ENCODE assay signal across 8 cellular contexts in the genomic region with DNA sequence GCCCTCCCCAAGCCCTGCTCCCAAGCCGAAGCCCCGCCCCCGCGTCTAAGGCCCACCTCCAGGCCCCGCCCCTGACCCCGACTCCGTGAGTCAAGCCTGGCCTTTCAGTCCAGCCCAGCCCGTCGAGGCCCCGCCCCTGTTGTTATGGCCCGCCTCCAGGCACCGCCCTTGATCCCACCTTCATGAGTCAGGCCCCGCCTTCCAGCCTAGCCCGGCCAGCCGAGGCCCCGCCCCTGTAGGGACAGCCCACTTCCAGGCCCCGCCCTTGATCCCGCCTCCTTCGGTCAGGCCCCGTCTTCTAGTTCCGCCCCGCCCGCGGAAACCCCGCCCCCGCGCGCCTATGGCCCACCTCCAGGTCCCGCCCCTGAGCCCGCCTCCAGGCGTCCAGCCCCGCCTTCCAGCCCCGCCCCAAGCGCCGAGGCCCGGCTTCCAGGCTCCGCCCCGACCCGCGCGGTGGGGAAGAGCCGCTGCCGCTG. TPM values are rescaled to one million over a fixed set of nuclear protein-coding genes. Genes with fewer than 3 reads are reported as not detected.
DNase-seq lines count a peak whose midpoint lies in the region; ATAC-seq and TF ChIP-seq lines count a peak whose summit lies in the region.

No MANE protein-coding gene starts in this region.

- H3K27me3 Mint-ChIP-seq in activated naive CD4-positive, alpha-beta T cell treated with anti-CD3 and anti-CD28 coated beads, Interleukin-2, amount 50 U/mL, for 24 hours = no peaks in the 10 kb centered on the region

- peak overlapping the region; percentile 96 for H2AFZ ChIP-seq in SK-N-SH (ENCODE audit: low read depth)

- no peaks in the 10 kb centered on the region for H3K36me3 ChIP-seq in SK-N-SH (replicated peaks in 1 of 2; ENCODE audit: control insufficient read depth in 1 of 2, insufficient read depth in 2 of 2, low read length in 1 of 2)
- H3K36me3 ChIP-seq in suprapubic skin = no peaks in the 10 kb centered on the region

- H3K27ac ChIP-seq in SK-N-SH (ENCODE audit: low read depth in 2 of 2, low read length in 1 of 2) (peak overlapping the region in 1 of 2 experiments; percentile 43; a peak in 1 of 4 replicates), suprapubic skin (peak overlapping the region; percentile 94)

- DNase-seq in GM04504 (ENCODE audit: low read depth) (peak; percentile 97), NCI-H1092 (lab: John Stamatoyannopoulos, UW) (peak; percentile 99), SK-N-SH (peak; percentile 99), glomerular endothelial cell (ENCODE audit: extremely low read depth, low read depth, low spot score) (peak; percentile 76), occipital lobe (lab: John Stamatoyannopoulos, UW) (peak; percentile 100), suprapubic skin (ENCODE audit: low spot score in 2 of 2) (peak; percentile 100)

- CTCF ChIA-PET in SK-N-SH (lab: Yijun Ruan, JAX) = interaction anchor here (0.9 to 1.8 kb wide), 3 partner anchors 16 to 176 kb away, joined by 3 to 13 read pairs (median 5); no protein-coding TSS in a partner anchor

- no peaks in the 10 kb centered on the region for H3K9me3 Mint-ChIP-seq in activated naive CD4-positive, alpha-beta T cell treated with anti-CD3 and anti-CD28 coated beads, Interleukin-2, amount 50 U/mL, for 24 hours

- H3K9me3 ChIP-seq in SK-N-SH (no peaks in the 10 kb centered on the region), suprapubic skin (no peaks in the 10 kb centered on the region)

- H3K4me3 Mint-ChIP-seq in activated naive CD4-positive, alpha-beta T cell treated with anti-CD3 and anti-CD28 coated beads, Interleukin-2, amount 50 U/mL, for 24 hours = peak overlapping the region; percentile 82

- H3K27me3 ChIP-seq in SK-N-SH (ENCODE audit: insufficient read depth) = no peaks in the 10 kb centered on the region
- no peaks in the 10 kb centered on the region for H3K27me3 ChIP-seq in suprapubic skin

- TF ChIP-seq CTCF in SK-N-SH (IDR thresholded peaks at IDR 0.05) (no peak), suprapubic skin (IDR thresholded peaks at IDR 0.05) (no peak)

- no peak for TF ChIP-seq RAD21 in SK-N-SH (IDR thresholded peaks at IDR 0.05; ENCODE audit: low read length)

- POLR2A ChIA-PET in SK-N-SH (lab: Yijun Ruan, JAX) = interaction anchor here (0.9 kb wide), 1 partner anchor 163 kb away, joined by 5 read pairs; a partner anchor contains a TSS

- no peak for TF ChIP-seq POLR2A in suprapubic skin (IDR thresholded peaks at IDR 0.05)

- peaks cover 5% of the 10 kb centered on the region for H3F3A ChIP-seq in SK-N-SH (replicated peaks; ENCODE audit: insufficient read depth)

- peak overlapping the region; percentile 69 to 92 for H3K4me3 ChIP-seq in SK-N-SH (ENCODE audit: low read depth in 2 of 2, low read length in 1 of 2)
- peak overlapping the region; percentile 100 for H3K4me3 ChIP-seq in suprapubic skin

- H3K9me2 ChIP-seq in SK-N-SH = no peaks in the 10 kb centered on the region

- H3K4me2 ChIP-seq in SK-N-SH = peak overlapping the region; percentile 98; the same call in 1 of the 2 replicates

- peak overlapping the region; percentile 76; the same call in 1 of the 2 replicates for H3K9ac ChIP-seq in SK-N-SH

- peak; percentile 85 for ATAC-seq in HG02623 (IDR thresholded peaks at IDR 0.05; ENCODE audit: unreplicated experiment)

- no peaks in the 10 kb centered on the region for H4K20me1 ChIP-seq in SK-N-SH (ENCODE audit: insufficient read depth)

- H3K36me3 Mint-ChIP-seq in activated naive CD4-positive, alpha-beta T cell treated with anti-CD3 and anti-CD28 coated beads, Interleukin-2, amount 50 U/mL, for 24 hours = peaks cover 1% of the 10 kb centered on the region

- 0% methylated on average over 24 of the region's 43 CpGs for WGBS in SK-N-SH (ENCODE audit: low lambda C conversion rate)
- no CpG with 5 or more reads among the region's 43 CpGs for WGBS in suprapubic skin

- H3K79me2 ChIP-seq in SK-N-SH (ENCODE audit: insufficient read depth) = peaks cover 30% of the 10 kb centered on the region; the same call in 1 of the 2 replicates

- H3K27ac Mint-ChIP-seq in activated naive CD4-positive, alpha-beta T cell treated with anti-CD3 and anti-CD28 coated beads, Interleukin-2, amount 50 U/mL, for 24 hours = no peak overlapping the region

- TF ChIP-seq EP300 in SK-N-SH (IDR thresholded peaks at IDR 0.05; ENCODE audit: borderline replicate concordance in 1 of 2, low read depth in 1 of 2, low read length in 1 of 2) (no peak), suprapubic skin (IDR thresholded peaks at IDR 0.05) (no peak)

- peaks cover 0 to 6% of the 10 kb centered on the region in 2 experiments; a peak in 1 of 4 replicates for H3K4me1 ChIP-seq in SK-N-SH (ENCODE audit: control insufficient read depth in 1 of 2, insufficient read depth in 2 of 2, low read depth in 1 of 2, low read length in 1 of 2)
- H3K4me1 ChIP-seq in suprapubic skin = peaks cover 23% of the 10 kb centered on the region

- H3K4me1 Mint-ChIP-seq in activated naive CD4-positive, alpha-beta T cell treated with anti-CD3 and anti-CD28 coated beads, Interleukin-2, amount 50 U/mL, for 24 hours = peaks cover 33% of the 10 kb centered on the region

TF ChIP-seq in SK-N-SH, 30 proteins besides CTCF, POLR2A, EP300 and RAD21:
- TF ChIP-seq, protein P1, sequence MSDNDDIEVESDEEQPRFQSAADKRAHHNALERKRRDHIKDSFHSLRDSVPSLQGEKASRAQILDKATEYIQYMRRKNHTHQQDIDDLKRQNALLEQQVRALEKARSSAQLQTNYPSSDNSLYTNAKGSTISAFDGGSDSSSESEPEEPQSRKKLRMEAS (IDR thresholded peaks at IDR 0.05; ENCODE audit: low read depth) = no peak
- TF ChIP-seq GATA2 (CRISPR knock-in tag; IDR thresholded peaks at IDR 0.05) (no peak), ELF1 (IDR thresholded peaks at IDR 0.05) (no peak), YY1 (IDR thresholded peaks at IDR 0.05; ENCODE audit: low read depth) (no peak), FOXM1 (IDR thresholded peaks at IDR 0.05; ENCODE audit: low read depth) (no peak), RFX5 (IDR thresholded peaks at IDR 0.05; ENCODE audit: low read length) (no peak), TAF1 (IDR thresholded peaks at IDR 0.05; ENCODE audit: borderline replicate concordance, low read depth, low read length) (no peak), FOSL2 (IDR thresholded peaks at IDR 0.05; ENCODE audit: borderline replicate concordance, low read depth) (no peak), EZH2phosphoT487 (IDR thresholded peaks at IDR 0.05; ENCODE audit: borderline replicate concordance, low read depth) (no peak), MEF2A (IDR thresholded peaks at IDR 0.05; ENCODE audit: borderline replicate concordance, low read depth) (no peak)
- TF ChIP-seq, protein P2, sequence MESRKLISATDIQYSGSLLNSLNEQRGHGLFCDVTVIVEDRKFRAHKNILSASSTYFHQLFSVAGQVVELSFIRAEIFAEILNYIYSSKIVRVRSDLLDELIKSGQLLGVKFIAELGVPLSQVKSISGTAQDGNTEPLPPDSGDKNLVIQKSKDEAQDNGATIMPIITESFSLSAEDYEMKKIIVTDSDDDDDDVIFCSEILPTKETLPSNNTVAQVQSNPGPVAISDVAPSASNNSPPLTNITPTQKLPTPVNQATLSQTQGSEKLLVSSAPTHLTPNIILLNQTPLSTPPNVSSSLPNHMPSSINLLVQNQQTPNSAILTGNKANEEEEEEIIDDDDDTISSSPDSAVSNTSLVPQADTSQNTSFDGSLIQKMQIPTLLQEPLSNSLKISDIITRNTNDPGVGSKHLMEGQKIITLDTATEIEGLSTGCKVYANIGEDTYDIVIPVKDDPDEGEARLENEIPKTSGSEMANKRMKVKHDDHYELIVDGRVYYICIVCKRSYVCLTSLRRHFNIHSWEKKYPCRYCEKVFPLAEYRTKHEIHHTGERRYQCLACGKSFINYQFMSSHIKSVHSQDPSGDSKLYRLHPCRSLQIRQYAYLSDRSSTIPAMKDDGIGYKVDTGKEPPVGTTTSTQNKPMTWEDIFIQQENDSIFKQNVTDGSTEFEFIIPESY (IDR thresholded peaks at IDR 0.05; ENCODE audit: borderline replicate concordance, low read depth) = no peak
- TF ChIP-seq, protein P3, sequence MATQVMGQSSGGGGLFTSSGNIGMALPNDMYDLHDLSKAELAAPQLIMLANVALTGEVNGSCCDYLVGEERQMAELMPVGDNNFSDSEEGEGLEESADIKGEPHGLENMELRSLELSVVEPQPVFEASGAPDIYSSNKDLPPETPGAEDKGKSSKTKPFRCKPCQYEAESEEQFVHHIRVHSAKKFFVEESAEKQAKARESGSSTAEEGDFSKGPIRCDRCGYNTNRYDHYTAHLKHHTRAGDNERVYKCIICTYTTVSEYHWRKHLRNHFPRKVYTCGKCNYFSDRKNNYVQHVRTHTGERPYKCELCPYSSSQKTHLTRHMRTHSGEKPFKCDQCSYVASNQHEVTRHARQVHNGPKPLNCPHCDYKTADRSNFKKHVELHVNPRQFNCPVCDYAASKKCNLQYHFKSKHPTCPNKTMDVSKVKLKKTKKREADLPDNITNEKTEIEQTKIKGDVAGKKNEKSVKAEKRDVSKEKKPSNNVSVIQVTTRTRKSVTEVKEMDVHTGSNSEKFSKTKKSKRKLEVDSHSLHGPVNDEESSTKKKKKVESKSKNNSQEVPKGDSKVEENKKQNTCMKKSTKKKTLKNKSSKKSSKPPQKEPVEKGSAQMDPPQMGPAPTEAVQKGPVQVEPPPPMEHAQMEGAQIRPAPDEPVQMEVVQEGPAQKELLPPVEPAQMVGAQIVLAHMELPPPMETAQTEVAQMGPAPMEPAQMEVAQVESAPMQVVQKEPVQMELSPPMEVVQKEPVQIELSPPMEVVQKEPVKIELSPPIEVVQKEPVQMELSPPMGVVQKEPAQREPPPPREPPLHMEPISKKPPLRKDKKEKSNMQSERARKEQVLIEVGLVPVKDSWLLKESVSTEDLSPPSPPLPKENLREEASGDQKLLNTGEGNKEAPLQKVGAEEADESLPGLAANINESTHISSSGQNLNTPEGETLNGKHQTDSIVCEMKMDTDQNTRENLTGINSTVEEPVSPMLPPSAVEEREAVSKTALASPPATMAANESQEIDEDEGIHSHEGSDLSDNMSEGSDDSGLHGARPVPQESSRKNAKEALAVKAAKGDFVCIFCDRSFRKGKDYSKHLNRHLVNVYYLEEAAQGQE (IDR thresholded peaks at IDR 0.05; ENCODE audit: low read depth, low read length) = no peak
TF ChIP-seq in SK-N-SH: peak in this region for 0.

RNA-seq across cellular contexts. Expression of a gene that starts 0.2 kb away (rescaled TPM):
- 4.3 and 4.9 TPM in 2 replicates for polyA plus RNA-seq in SK-N-SH (2012; rRNA removed)
- 3.7 and 4.8 TPM in 2 replicates for polyA plus RNA-seq in SK-N-SH (2012; cell fraction: cytosol; rRNA removed)
- polyA plus RNA-seq in SK-N-SH (2012; cell fraction: nucleus; rRNA removed) = 7.5 and 8.2 TPM in 2 replicates
- total RNA-seq in glomerular endothelial cell (11.7 and 29.8 TPM in 2 replicates), occipital lobe (30.9 TPM), suprapubic skin (10 to 100 TPM; 23.8 to 49.6 (median 34.8) TPM)

RNA-seq across cellular contexts. Expression of a gene that starts 21.5 kb away (rescaled TPM):
- 5.7 and 6.7 TPM in 2 replicates for polyA plus RNA-seq in SK-N-SH (2012; rRNA removed)
- 7.7 and 8.4 TPM in 2 replicates for polyA plus RNA-seq in SK-N-SH (2012; cell fraction: cytosol; rRNA removed)
- 3.3 and 4.7 TPM in 2 replicates for polyA plus RNA-seq in SK-N-SH (2012; cell fraction: nucleus; rRNA removed)
- total RNA-seq in glomerular endothelial cell = 5.6 and 18.8 TPM in 2 replicates
- 0.78 TPM for total RNA-seq in occipital lobe
- total RNA-seq in suprapubic skin = 10 to 100 TPM; 24.9 to 45.2 (median 32.0) TPM
